In genomic region chr17:5578768-5579167, GRCh38 we compare ENCODE assay signal across 1 cellular context.
TF ChIP-seq lines count a peak whose summit lies in the region.

No MANE protein-coding gene starts in this region.

TF ChIP-seq in HEK293, 187 proteins besides CTCF, POLR2A, EP300 and RAD21 (continued from another document):
- peak; percentile 83 for TF ChIP-seq ZNF146 (tag by site-specific recombination; IDR thresholded peaks at IDR 0.05)
